ENCODE assay signal across 10 cellular contexts in the genomic region with DNA sequence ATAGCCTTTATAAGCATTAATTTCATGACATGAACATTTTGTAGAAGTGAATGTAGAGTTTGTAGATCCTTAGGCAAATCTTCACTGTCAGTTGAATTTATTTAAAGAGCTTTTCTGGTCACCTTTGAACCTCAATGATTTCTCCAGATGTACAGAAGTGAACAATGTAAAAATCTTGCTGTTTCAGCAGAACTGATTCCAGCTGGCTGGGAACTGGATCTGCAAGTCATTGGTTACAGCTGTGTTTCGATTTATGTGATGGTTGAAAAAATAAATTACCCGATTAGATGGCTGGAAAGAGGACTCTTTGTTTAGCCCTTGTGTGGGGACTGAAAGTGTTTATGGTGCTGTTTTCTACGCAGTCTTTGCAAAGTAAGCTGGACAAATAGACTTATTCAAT.
A peak's percentile ranks its signal among the peaks of the same experiment; 100 is the strongest.
DNase-seq lines count a peak whose midpoint lies in the region; ATAC-seq and TF ChIP-seq lines count a peak whose summit lies in the region.
"Had no signal": no experiment of that assay in that cellular context is flagged by ENCODE, and none has a peak within 500 bp of the region (broad histone marks: within the 10 kb centered on the region; RNA-seq: fewer than 3 reads in every experiment).

No MANE protein-coding gene starts in this region.

- H3K36me3 Mint-ChIP-seq in HFFc6 (ENCODE audit: low read depth): no peaks in the 10 kb centered on the region; the same call in 1 of the 2 replicates

- peak overlapping the region; percentile 14; the same call in 1 of the 2 replicates for H3K27ac Mint-ChIP-seq in HFFc6

- in situ Hi-C loops in astrocyte of the spinal cord (cut with HindIII; ENCODE audit: low sequenced_read_pairs) (no loop called here), GM13976 (cut with MboI; ENCODE audit: low sequenced_read_pairs, unreplicated experiment) (no loop called here)

- peaks cover 2% of the 10 kb centered on the region; the same call in 1 of the 2 replicates for H3K27me3 Mint-ChIP-seq in HFFc6 (ENCODE audit: insufficient read depth)

- no peak for TF ChIP-seq CTCF in HFFc6 (IDR thresholded peaks at IDR 0.05)
- no peak for TF ChIP-seq CTCF in astrocyte of the spinal cord (IDR thresholded peaks at IDR 0.05; ENCODE audit: low read depth, low read length)
- TF ChIP-seq CTCF in left ventricle myocardium inferior (IDR thresholded peaks at IDR 0.05; ENCODE audit: borderline replicate concordance): no peak
- no peak for TF ChIP-seq CTCF in GM13976 (IDR thresholded peaks at IDR 0.05; ENCODE audit: borderline replicate concordance, control extremely low read depth, extremely low read depth, insufficient read depth, missing control alignments)
- no peak for TF ChIP-seq CTCF in GM20000 (IDR thresholded peaks at IDR 0.05; ENCODE audit: extremely low read depth, missing control alignments)

- no peaks in the 10 kb centered on the region for H3K9me3 Mint-ChIP-seq in HFFc6

- no peaks in the 10 kb centered on the region for H3K9me3 ChIP-seq in left ventricle myocardium inferior (replicated peaks)
- H3K9me3 ChIP-seq: lower lobe of right lung had no signal

- intact Hi-C loops in left ventricle myocardium inferior (cut with micrococcal nuclease): no loop called here

- H3K36me3 ChIP-seq in left ventricle myocardium inferior: no peaks in the 10 kb centered on the region
- H3K36me3 ChIP-seq: lower lobe of right lung had no signal

- H3K27ac ChIP-seq in left ventricle myocardium inferior (replicated peaks): peak overlapping the region; percentile 52
- H3K27ac ChIP-seq: C4-2B, lower lobe of right lung had no signal

- H3K4me1 Mint-ChIP-seq in HFFc6 (ENCODE audit: low read depth): peaks cover 29% of the 10 kb centered on the region

- peak overlapping the region; percentile 55; the same call in 1 of the 2 replicates for H3K4me3 Mint-ChIP-seq in HFFc6

- ATAC-seq in HG02759 (IDR thresholded peaks at IDR 0.05; ENCODE audit: unreplicated experiment): no peak
- ATAC-seq: lower lobe of right lung had no signal

- DNase-seq in HFFc6 (no peak), astrocyte of the spinal cord (ENCODE audit: low read depth, low spot score) (peak; percentile 78), left ventricle myocardium inferior (no peak), putamen (ENCODE audit: low spot score) (peak; percentile 65), GM13976 (ENCODE audit: low spot score) (no peak), GM20000 (ENCODE audit: low spot score) (no peak), ureter (ENCODE audit: low spot score) (no peak)
- DNase-seq: lower lobe of right lung had no signal

- no peak overlapping the region for H3K4me3 ChIP-seq in astrocyte of the spinal cord (ENCODE audit: low read depth, low read length)
- peak overlapping the region; percentile 22 for H3K4me3 ChIP-seq in left ventricle myocardium inferior
- H3K4me3 ChIP-seq: lower lobe of right lung had no signal

- no peaks in the 10 kb centered on the region for H3K27me3 ChIP-seq in left ventricle myocardium inferior (ENCODE audit: low read depth)

- H3K4me1 ChIP-seq in left ventricle myocardium inferior: peaks cover 36% of the 10 kb centered on the region

Comparison
In these comparisons a context has a peak if more than half of its experiments do, and no peak if none do; other contexts are left out.
1. DNase-seq: peak in astrocyte of the spinal cord (single experiment) and putamen (single experiment); none in HFFc6 (single experiment), left ventricle myocardium inferior (single experiment), GM13976 (single experiment), GM20000 (single experiment) and ureter (single experiment).